In the genomic region with DNA sequence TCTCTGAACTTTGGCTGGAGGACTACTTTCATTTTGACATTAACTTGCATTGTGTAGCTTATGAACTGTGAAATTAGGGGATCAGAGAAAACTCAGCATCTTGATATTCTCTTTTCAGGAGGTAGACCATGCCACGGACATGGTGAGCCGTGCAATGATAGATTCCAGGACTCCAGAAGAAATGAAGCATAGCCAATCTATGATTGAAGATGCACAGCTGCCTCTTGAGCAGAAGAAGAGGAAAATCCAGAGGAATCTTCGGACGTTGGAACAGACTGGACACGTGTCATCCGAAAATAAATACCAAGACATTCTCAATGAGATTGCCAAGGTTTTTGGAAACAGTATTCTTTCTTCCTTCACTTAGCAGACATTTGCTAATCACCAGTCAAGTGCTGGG, we compare ENCODE assay signal across 26 cellular contexts.
"Had no signal": no experiment of that assay in that cellular context is flagged by ENCODE, and none has a peak within 500 bp of the region (broad histone marks: within the 10 kb centered on the region; RNA-seq: fewer than 3 reads in every experiment).

No MANE protein-coding gene starts in this region.

- H2AFZ ChIP-seq: parathyroid adenoma had no signal

- H3K27ac ChIP-seq: coronary artery, epithelial cell of prostate, left ventricle myocardium inferior, lower lobe of right lung, prostate gland, right atrium auricular region, thoracic aorta, tibial nerve had no signal

- H3K79me2 ChIP-seq: parathyroid adenoma had no signal

- H3K36me3 ChIP-seq: left ventricle myocardium inferior, prostate gland, right atrium auricular region, thoracic aorta, upper lobe of left lung had no signal

- H3K9ac ChIP-seq: parathyroid adenoma had no signal

- H3K27me3 Mint-ChIP-seq: stimulated activated memory B cell treated with anti-CD40 and anti-IgM and Interleukin-4, amounts not matched to agents 10 μg/mL and 1 μg/mL and 100 μg/mL, for 72 hours had no signal

- DNase-seq: effector memory CD4-positive, alpha-beta T cell; foreskin melanocyte; glutamatergic neuron; heart right ventricle; hippocampal formation; islet precursor cell; kidney glomerular epithelial cell; left colon; left ventricle myocardium inferior; lower lobe of right lung; natural killer cell; stimulated activated CD4-positive, alpha-beta T cell treated with anti-CD3 and anti-CD28 coated beads, Interleukin-4, amount 100 ng/mL, for 4 hours; stimulated activated naive CD8-positive, alpha-beta T cell treated with anti-CD3 and anti-CD28 coated beads, Interleukin-15, Interleukin-2, amounts not matched to agents 100 U/mL and 50 U/mL, for 24 hours; upper lobe of left lung had no signal

- H3K27me3 ChIP-seq: heart right ventricle, neutrophil, right atrium auricular region, tibial nerve, upper lobe of left lung had no signal

- H3K36me3 Mint-ChIP-seq: stimulated activated memory B cell treated with anti-CD40 and anti-IgM and Interleukin-4, amounts not matched to agents 10 μg/mL and 1 μg/mL and 100 μg/mL, for 72 hours had no signal

- ATAC-seq: esophagus mucosa; heart right ventricle; left colon; lower lobe of right lung; natural killer cell; sciatic nerve; stimulated activated memory B cell treated with anti-CD40 and anti-IgM and Interleukin-4, amounts not matched to agents 10 μg/mL and 1 μg/mL and 100 μg/mL, for 72 hours; stimulated activated naive CD8-positive, alpha-beta T cell treated with anti-CD3 and anti-CD28 coated beads, Interleukin-15, Interleukin-2, amounts not matched to agents 100 U/mL and 50 U/mL, for 24 hours had no signal

- H3K4me1 ChIP-seq: lower lobe of right lung, parathyroid adenoma, right atrium auricular region had no signal

- H3K4me3 ChIP-seq: coronary artery, heart right ventricle, left ventricle myocardium inferior, lower lobe of right lung, prostate gland, right atrium auricular region, thoracic aorta, tibial nerve, upper lobe of left lung had no signal

- H3K9me3 ChIP-seq: heart right ventricle, left ventricle myocardium inferior, lower lobe of right lung, neutrophil, prostate gland, right atrium auricular region, thoracic aorta, tibial nerve, upper lobe of left lung had no signal

- H3K9me3 Mint-ChIP-seq: natural killer cell; neural crest cell; stimulated activated memory B cell treated with anti-CD40 and anti-IgM and Interleukin-4, amounts not matched to agents 10 μg/mL and 1 μg/mL and 100 μg/mL, for 72 hours had no signal

- H3K27ac Mint-ChIP-seq: stimulated activated memory B cell treated with anti-CD40 and anti-IgM and Interleukin-4, amounts not matched to agents 10 μg/mL and 1 μg/mL and 100 μg/mL, for 72 hours had no signal

- H3K4me3 Mint-ChIP-seq: natural killer cell; neural crest cell; stimulated activated memory B cell treated with anti-CD40 and anti-IgM and Interleukin-4, amounts not matched to agents 10 μg/mL and 1 μg/mL and 100 μg/mL, for 72 hours had no signal

- H3K4me1 Mint-ChIP-seq: natural killer cell; stimulated activated memory B cell treated with anti-CD40 and anti-IgM and Interleukin-4, amounts not matched to agents 10 μg/mL and 1 μg/mL and 100 μg/mL, for 72 hours had no signal
